8 cellular contexts compared by ENCODE assay signal in the genomic region with DNA sequence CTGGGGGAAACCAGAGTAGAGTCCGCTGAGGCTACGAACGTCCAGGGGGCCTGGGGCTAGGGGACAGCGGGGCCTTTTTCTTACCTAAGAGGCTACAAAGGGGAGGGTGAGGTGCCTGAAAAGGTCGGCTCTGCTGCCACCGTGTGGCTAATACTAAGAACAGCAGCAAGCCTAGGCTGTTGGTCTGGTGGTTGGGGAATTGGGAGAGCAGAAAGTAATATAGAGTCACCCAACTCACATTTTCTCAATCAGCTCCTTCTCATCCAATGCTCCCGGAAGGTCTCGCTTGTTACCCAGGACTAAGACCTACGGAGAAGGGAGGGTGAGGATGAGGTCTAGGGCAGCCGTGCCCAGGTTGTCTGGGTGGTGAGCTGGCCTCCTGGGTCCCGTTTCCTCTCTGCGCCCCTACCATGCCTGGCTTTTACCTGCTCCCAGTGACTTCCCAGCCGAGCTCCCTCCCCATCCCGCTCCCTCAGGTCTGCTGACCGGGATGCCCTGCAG. TPM values are rescaled to one million over a fixed set of nuclear protein-coding genes. Genes with fewer than 3 reads are reported as not detected.
DNase-seq lines count a peak whose midpoint lies in the region; ATAC-seq and TF ChIP-seq lines count a peak whose summit lies in the region.

No MANE protein-coding gene starts in this region.

- H3K27me3 Mint-ChIP-seq in activated CD4-positive, alpha-beta T cell treated with anti-CD3 and anti-CD28 coated beads, Interleukin-2, amount 10 ng/mL, durations not matched to agents 24 days and 14 days: no peaks in the 10 kb centered on the region
- H3K27me3 Mint-ChIP-seq in stimulated activated naive CD8-positive, alpha-beta T cell treated with anti-CD3 and anti-CD28 coated beads, Interleukin-15, amount 100 ng/mL, for 72 hours: no peaks in the 10 kb centered on the region

- intact Hi-C loops in activated CD4-positive, alpha-beta T cell treated with anti-CD3 and anti-CD28 coated beads, Interleukin-2, amount 10 ng/mL, durations not matched to agents 24 days and 14 days (cut with micrococcal nuclease): loop anchor here (1.0 to 5.0 kb wide), 2 partner anchors 126 to 238 kb away; no protein-coding TSS in a partner anchor
- intact Hi-C loops in lower lobe of right lung (cut with DNase I): no loop called here

- peaks cover 5% of the 10 kb centered on the region for H3K4me1 Mint-ChIP-seq in activated CD4-positive, alpha-beta T cell treated with anti-CD3 and anti-CD28 coated beads, Interleukin-2, amount 10 ng/mL, durations not matched to agents 24 days and 14 days
- peaks cover 6% of the 10 kb centered on the region for H3K4me1 Mint-ChIP-seq in stimulated activated naive CD8-positive, alpha-beta T cell treated with anti-CD3 and anti-CD28 coated beads, Interleukin-15, amount 100 ng/mL, for 72 hours

- peaks cover 39% of the 10 kb centered on the region for H3K4me1 ChIP-seq in lower lobe of right lung

- peaks cover 74% of the 10 kb centered on the region for H3K36me3 ChIP-seq in lower lobe of right lung

- no peak overlapping the region for H3K27ac Mint-ChIP-seq in activated CD4-positive, alpha-beta T cell treated with anti-CD3 and anti-CD28 coated beads, Interleukin-2, amount 10 ng/mL, durations not matched to agents 24 days and 14 days
- H3K27ac Mint-ChIP-seq in stimulated activated naive CD8-positive, alpha-beta T cell treated with anti-CD3 and anti-CD28 coated beads, Interleukin-15, amount 100 ng/mL, for 72 hours: no peak overlapping the region

- peak overlapping the region; percentile 46 for H3K27ac ChIP-seq in lower lobe of right lung

- peak; percentile 87 for TF ChIP-seq CTCF in lower lobe of right lung (IDR thresholded peaks at IDR 0.05)

- no peaks in the 10 kb centered on the region for H3K27me3 ChIP-seq in lower lobe of right lung (ENCODE audit: low read depth)

- DNase-seq in GM03348 (ENCODE audit: low spot score) (peak; percentile 92), NCI-H446 treated with DMSO at 0.1 percent for 48 hours (lab: John Stamatoyannopoulos, UW) (peak; percentile 23), ecto neural progenitor cell (ENCODE audit: low spot score) (peak; percentile 75), lower lobe of right lung (peak; percentile 60)
- DNase-seq in activated CD4-positive, alpha-beta T cell treated with anti-CD3 and anti-CD28 coated beads, Interleukin-2, amount 10 ng/mL, durations not matched to agents 24 days and 14 days: peak; percentile 87
- DNase-seq in stimulated activated naive CD8-positive, alpha-beta T cell treated with anti-CD3 and anti-CD28 coated beads, Interleukin-15, amount 100 ng/mL, for 72 hours: peak; percentile 41 to 42

- ATAC-seq in HG03108 (IDR thresholded peaks at IDR 0.05; ENCODE audit: unreplicated experiment): peak; percentile 59
- peak; percentile 71 to 72 for ATAC-seq in lower lobe of right lung
- ATAC-seq in stimulated activated naive CD8-positive, alpha-beta T cell treated with anti-CD3 and anti-CD28 coated beads, Interleukin-15, amount 100 ng/mL, for 72 hours: peak; percentile 80
- no peak for ATAC-seq in HG02938 (IDR thresholded peaks at IDR 0.05; ENCODE audit: unreplicated experiment)

- H3K36me3 Mint-ChIP-seq in activated CD4-positive, alpha-beta T cell treated with anti-CD3 and anti-CD28 coated beads, Interleukin-2, amount 10 ng/mL, durations not matched to agents 24 days and 14 days (ENCODE audit: low read depth): peaks cover 25% of the 10 kb centered on the region

- no peaks in the 10 kb centered on the region for H3K9me3 Mint-ChIP-seq in activated CD4-positive, alpha-beta T cell treated with anti-CD3 and anti-CD28 coated beads, Interleukin-2, amount 10 ng/mL, durations not matched to agents 24 days and 14 days
- no peaks in the 10 kb centered on the region for H3K9me3 Mint-ChIP-seq in stimulated activated naive CD8-positive, alpha-beta T cell treated with anti-CD3 and anti-CD28 coated beads, Interleukin-15, amount 100 ng/mL, for 72 hours

- no peak overlapping the region for H3K4me3 ChIP-seq in lower lobe of right lung

- no peaks in the 10 kb centered on the region for H3K9me3 ChIP-seq in lower lobe of right lung

- no peak overlapping the region for H3K4me3 Mint-ChIP-seq in activated CD4-positive, alpha-beta T cell treated with anti-CD3 and anti-CD28 coated beads, Interleukin-2, amount 10 ng/mL, durations not matched to agents 24 days and 14 days
- H3K4me3 Mint-ChIP-seq in stimulated activated naive CD8-positive, alpha-beta T cell treated with anti-CD3 and anti-CD28 coated beads, Interleukin-15, amount 100 ng/mL, for 72 hours: no peak overlapping the region

RNA-seq across cellular contexts. Expression of a gene that starts 9.3 kb away (rescaled TPM):
- total RNA-seq in activated CD4-positive, alpha-beta T cell treated with anti-CD3 and anti-CD28 coated beads, Interleukin-2, amount 10 ng/mL, durations not matched to agents 24 days and 14 days: 51.9 and 57.4 TPM in 2 replicates
- total RNA-seq in lower lobe of right lung: 98.0 TPM

RNA-seq across cellular contexts. Expression of a gene that starts 12.6 kb away (rescaled TPM):
- total RNA-seq in activated CD4-positive, alpha-beta T cell treated with anti-CD3 and anti-CD28 coated beads, Interleukin-2, amount 10 ng/mL, durations not matched to agents 24 days and 14 days: not detected in 2 replicates
- 0.06 TPM for total RNA-seq in lower lobe of right lung

RNA-seq across cellular contexts. Expression of a gene that starts 25.1 kb away (rescaled TPM):
- 475 and 478 TPM in 2 replicates for total RNA-seq in activated CD4-positive, alpha-beta T cell treated with anti-CD3 and anti-CD28 coated beads, Interleukin-2, amount 10 ng/mL, durations not matched to agents 24 days and 14 days
- 8.5 TPM for total RNA-seq in lower lobe of right lung

RNA-seq across cellular contexts. Expression of a gene that starts 58.3 kb away (rescaled TPM):
- total RNA-seq in activated CD4-positive, alpha-beta T cell treated with anti-CD3 and anti-CD28 coated beads, Interleukin-2, amount 10 ng/mL, durations not matched to agents 24 days and 14 days: not detected in 2 replicates
- total RNA-seq in lower lobe of right lung: 1.7 TPM

Comparison
In these comparisons a context has a peak if more than half of its experiments do, and no peak if none do; other contexts are left out.
1. DNase-seq: peak in every context shown above with its lines; median percentile 92 in GM03348; 87 in activated CD4-positive, alpha-beta T cell treated with anti-CD3 and anti-CD28 coated beads, Interleukin-2, amount 10 ng/mL, durations not matched to agents 24 days and 14 days; 75 in ecto neural progenitor cell; 60 in lower lobe of right lung; 42 in stimulated activated naive CD8-positive, alpha-beta T cell treated with anti-CD3 and anti-CD28 coated beads, Interleukin-15, amount 100 ng/mL, for 72 hours; 23 in NCI-H446 treated with DMSO at 0.1 percent for 48 hours.
2. RNA of a gene that starts 25.1 kb away (total RNA-seq): 475 to 478 TPM in activated CD4-positive, alpha-beta T cell treated with anti-CD3 and anti-CD28 coated beads, Interleukin-2, amount 10 ng/mL, durations not matched to agents 24 days and 14 days; 8.5 TPM in lower lobe of right lung (single experiment); every median in the first group is over 10 times any median in the second.